Comparison of ENCODE assay signal across 27 cellular contexts in the genomic region with DNA sequence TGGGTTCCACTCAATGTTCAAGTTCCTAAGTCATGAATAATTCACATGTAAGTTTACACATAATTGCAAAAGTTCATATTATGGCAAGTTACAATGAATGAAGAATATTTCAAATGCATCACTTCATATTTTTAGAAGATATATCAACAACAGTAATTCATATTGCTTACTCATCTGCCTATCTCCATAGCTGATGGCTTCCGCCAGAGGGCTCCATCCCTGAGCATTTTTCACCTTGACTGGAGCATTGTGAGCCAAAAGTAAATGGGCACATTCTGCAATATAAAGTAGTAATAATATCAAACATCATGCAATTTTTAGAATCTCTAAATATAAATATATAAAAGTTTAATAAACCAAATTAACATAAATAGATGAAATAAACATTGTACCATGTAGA. TPM values are rescaled to one million over a fixed set of nuclear protein-coding genes. Genes with fewer than 3 reads are reported as not detected.
DNase-seq lines count a peak whose midpoint lies in the region; ATAC-seq and TF ChIP-seq lines count a peak whose summit lies in the region.
"Had no signal": no experiment of that assay in that cellular context is flagged by ENCODE, and none has a peak within 500 bp of the region (broad histone marks: within the 10 kb centered on the region; RNA-seq: fewer than 3 reads in every experiment).

No MANE protein-coding gene starts in this region.

- peaks cover 50% of the 10 kb centered on the region for H3K79me2 ChIP-seq in KMS-11 (ENCODE audit: insufficient read depth, low read depth)

- no peak for ATAC-seq in RWPE2 (ENCODE audit: low read depth)
- no peak for ATAC-seq in HG02970 (IDR thresholded peaks at IDR 0.05; ENCODE audit: low FRiP score, unreplicated experiment)
- ATAC-seq in T-cell (replicated peaks in 1 of 4) = no peak
- ATAC-seq in activated T-cell treated with anti-CD3 and anti-CD28 coated beads, Interleukin-2, amount 50 U/mL, for 4 hours = no peak
- ATAC-seq: activated naive CD8-positive, alpha-beta T cell treated with anti-CD3 and anti-CD28 coated beads, Interleukin-2, amount 50 U/mL, for 24 hours; effector memory CD8-positive, alpha-beta T cell; esophagus mucosa; heart left ventricle; naive thymus-derived CD4-positive, alpha-beta T cell had no signal

- H3K4me1 ChIP-seq in KMS-11 (ENCODE audit: low read depth, poor library complexity, severe bottlenecking) (peaks cover 5% of the 10 kb centered on the region), RWPE2 (ENCODE audit: insufficient read depth, poor library complexity, severe bottlenecking) (peaks cover 27% of the 10 kb centered on the region)
- H3K4me1 ChIP-seq: heart left ventricle, SJCRH30, tibial artery had no signal

- H2AFZ ChIP-seq in KMS-11 (ENCODE audit: low read depth) = no peak overlapping the region

- H3K27ac ChIP-seq in KMS-11 (no peak overlapping the region), RWPE2 (ENCODE audit: poor library complexity, severe bottlenecking) (no peak overlapping the region)
- H3K27ac ChIP-seq: heart left ventricle, SJCRH30, tibial artery had no signal

- no peak overlapping the region for H3K4me2 ChIP-seq in KMS-11

- POLR2A ChIA-PET in T-cell (lab: Charles Lee) = no interaction called here

- no peak overlapping the region for H3K4me3 ChIP-seq in KMS-11 (IDR thresholded peaks at IDR 0.05; ENCODE audit: insufficient read depth, low read depth, low read length)
- H3K4me3 ChIP-seq in RWPE2 (ENCODE audit: severe bottlenecking) = no peak overlapping the region
- no peak overlapping the region for H3K4me3 ChIP-seq in epithelial cell of esophagus (ENCODE audit: low read length)
- H3K4me3 ChIP-seq: heart left ventricle, SJCRH30, tibial artery had no signal

- H3K27me3 Mint-ChIP-seq in T-cell = no peaks in the 10 kb centered on the region
- H3K27me3 Mint-ChIP-seq in activated T-cell treated with anti-CD3 and anti-CD28 coated beads, Interleukin-2, amount 50 U/mL, for 4 hours (ENCODE audit: low read depth) = no peaks in the 10 kb centered on the region
- H3K27me3 Mint-ChIP-seq: activated naive CD8-positive, alpha-beta T cell treated with anti-CD3 and anti-CD28 coated beads, Interleukin-2, amount 50 U/mL, for 24 hours; effector memory CD8-positive, alpha-beta T cell; naive thymus-derived CD4-positive, alpha-beta T cell had no signal

- DNase-seq in DMS53 (lab: John Stamatoyannopoulos, UW) = peak; percentile 62
- DNase-seq in RWPE2 (ENCODE audit: low spot score) = no peak
- DNase-seq in epithelial cell of esophagus (ENCODE audit: low read depth) = peak; percentile 11
- DNase-seq in NCI-H2029 (lab: John Stamatoyannopoulos, UW) = no peak
- DNase-seq in T-cell = no peak
- DNase-seq in activated T-cell treated with anti-CD3 and anti-CD28 coated beads, Interleukin-2, amount 50 U/mL, for 4 hours = no peak
- DNase-seq: activated CD4-positive, alpha-beta T cell treated with anti-CD3 and anti-CD28 coated beads, Interleukin-2, amount 50 U/mL, for 1 hour; activated CD4-positive, CD25-positive, alpha-beta regulatory T cell; activated gamma-delta T cell treated with Interleukin-2 at 50 U/mL for 16 hours; activated naive CD8-positive, alpha-beta T cell treated with anti-CD3 and anti-CD28 coated beads, Interleukin-2, amount 50 U/mL, for 24 hours; activated T-cell treated with anti-CD3 and anti-CD28 coated beads, Interleukin-2, amount 50 U/mL, for 1 hour; central memory CD4-positive, alpha-beta T cell; DMS153; effector memory CD8-positive, alpha-beta T cell; heart left ventricle; HFFc6; KG1; MV-4-11; naive thymus-derived CD4-positive, alpha-beta T cell; NCI-H774; SJCRH30; stimulated activated CD4-positive, alpha-beta T cell treated with anti-CD3 and anti-CD28 coated beads, Interleukin-4, amount 100 ng/mL, for 24 hours; tibial artery had no signal

- CTCF ChIA-PET in T-cell (lab: Charles Lee) = no interaction called here

- no peak overlapping the region for H3K4me3 Mint-ChIP-seq in T-cell
- H3K4me3 Mint-ChIP-seq in activated T-cell treated with anti-CD3 and anti-CD28 coated beads, Interleukin-2, amount 50 U/mL, for 4 hours = no peak overlapping the region
- H3K4me3 Mint-ChIP-seq: activated naive CD8-positive, alpha-beta T cell treated with anti-CD3 and anti-CD28 coated beads, Interleukin-2, amount 50 U/mL, for 24 hours; effector memory CD8-positive, alpha-beta T cell; HFFc6; naive thymus-derived CD4-positive, alpha-beta T cell; T-helper 1 cell treated with Interleukin-12 subunit alpha and Interleukin-12 subunit beta and Interleukin-4 antibody, amounts not matched to agents 30 μg/mL and 1 μg/mL, for 36 hours had no signal

- peaks cover 15 to 20% (median 18%) of the 10 kb centered on the region in 3 donors for H3K4me1 Mint-ChIP-seq in T-cell
- peaks cover 11% of the 10 kb centered on the region for H3K4me1 Mint-ChIP-seq in activated T-cell treated with anti-CD3 and anti-CD28 coated beads, Interleukin-2, amount 50 U/mL, for 4 hours (ENCODE audit: low read depth)

- H4K20me1 ChIP-seq in KMS-11 (ENCODE audit: insufficient read depth) = no peaks in the 10 kb centered on the region

- H3K27ac Mint-ChIP-seq in T-cell = no peak overlapping the region
- H3K27ac Mint-ChIP-seq: activated naive CD8-positive, alpha-beta T cell treated with anti-CD3 and anti-CD28 coated beads, Interleukin-2, amount 50 U/mL, for 24 hours; effector memory CD8-positive, alpha-beta T cell; HFFc6; naive thymus-derived CD4-positive, alpha-beta T cell; T-helper 1 cell treated with Interleukin-12 subunit alpha and Interleukin-12 subunit beta and Interleukin-4 antibody, amounts not matched to agents 30 μg/mL and 1 μg/mL, for 36 hours had no signal

- H3K9me3 ChIP-seq in RWPE2 (ENCODE audit: severe bottlenecking) = no peaks in the 10 kb centered on the region
- H3K9me3 ChIP-seq: heart left ventricle, SJCRH30, tibial artery had no signal

- H3K36me3 Mint-ChIP-seq in T-cell = peaks cover 30% of the 10 kb centered on the region
- peaks cover 19% of the 10 kb centered on the region for H3K36me3 Mint-ChIP-seq in activated T-cell treated with anti-CD3 and anti-CD28 coated beads, Interleukin-2, amount 50 U/mL, for 4 hours (ENCODE audit: insufficient read depth)

- H3K27me3 ChIP-seq in KMS-11 (ENCODE audit: insufficient read depth, low read depth) = no peaks in the 10 kb centered on the region
- H3K27me3 ChIP-seq in RWPE2 (ENCODE audit: insufficient read depth, poor library complexity, severe bottlenecking) = no peaks in the 10 kb centered on the region
- H3K27me3 ChIP-seq: heart left ventricle, SJCRH30, tibial artery had no signal

- TF ChIP-seq CTCF in KMS-11 (conservative IDR thresholded peaks at IDR 0.05; ENCODE audit: low read depth, low read length) (peak; percentile 23; the same call in 1 of the 2 replicates), RWPE2 (IDR thresholded peaks at IDR 0.05; ENCODE audit: poor library complexity, severe bottlenecking) (peak; percentile 15), epithelial cell of esophagus (IDR thresholded peaks at IDR 0.05; ENCODE audit: insufficient read depth, low read depth, low read length, missing control alignments) (peak; percentile 10)

- no peaks in the 10 kb centered on the region for H3K9me3 Mint-ChIP-seq in T-cell
- no peaks in the 10 kb centered on the region for H3K9me3 Mint-ChIP-seq in activated T-cell treated with anti-CD3 and anti-CD28 coated beads, Interleukin-2, amount 50 U/mL, for 4 hours
- H3K9me3 Mint-ChIP-seq: activated naive CD8-positive, alpha-beta T cell treated with anti-CD3 and anti-CD28 coated beads, Interleukin-2, amount 50 U/mL, for 24 hours; effector memory CD8-positive, alpha-beta T cell; HFFc6; naive thymus-derived CD4-positive, alpha-beta T cell; T-helper 1 cell treated with Interleukin-12 subunit alpha and Interleukin-12 subunit beta and Interleukin-4 antibody, amounts not matched to agents 30 μg/mL and 1 μg/mL, for 36 hours had no signal

- H3K36me3 ChIP-seq in KMS-11 (ENCODE audit: insufficient read depth) (no peaks in the 10 kb centered on the region), RWPE2 (ENCODE audit: low read depth) (peaks cover 18% of the 10 kb centered on the region)

- H3K9ac ChIP-seq in KMS-11 = no peak overlapping the region

RNA-seq across cellular contexts. Expression of a gene that starts 29.8 kb away (rescaled TPM):
- total RNA-seq in T-cell = 10 to 100 TPM; 26.3 to 28.7 (median 27.2) TPM
- total RNA-seq in activated T-cell treated with anti-CD3 and anti-CD28 coated beads, Interleukin-2, amount 50 U/mL, for 4 hours = 10 to 100 TPM; 24.7 to 26.9 (median 26.5) TPM

Comparison
In these comparisons a context has a peak if more than half of its experiments do, and no peak if none do; other contexts are left out.
1. DNase-seq: peak in DMS53 (single experiment) and epithelial cell of esophagus (single experiment); none in RWPE2 (single experiment), NCI-H2029 (single experiment), T-cell (0 of 34) and activated T-cell treated with anti-CD3 and anti-CD28 coated beads, Interleukin-2, amount 50 U/mL, for 4 hours (single experiment).
2. Peak in every context shown above with its lines, with median percentiles within 50 percentile points of each other: CTCF ChIP-seq.